Comparison of ENCODE assay signal across 25 cellular contexts in genomic region chr10:25049966-25050365, GRCh38. TPM values are rescaled to one million over a fixed set of nuclear protein-coding genes. Genes with fewer than 3 reads are reported as not detected.
"Had no signal": no experiment of that assay in that cellular context is flagged by ENCODE, and none has a peak within 500 bp of the region (broad histone marks: within the 10 kb centered on the region; RNA-seq: fewer than 3 reads in every experiment).

No MANE protein-coding gene starts in this region.

- H3K36me3 ChIP-seq: gastroesophageal sphincter, left lung, lower lobe of right lung, right lobe of liver, spleen, tibial artery, upper lobe of right lung had no signal

- DNase-seq: central memory CD4-positive, alpha-beta T cell; cortex of kidney; dorsolateral prefrontal cortex; effector memory CD4-positive, alpha-beta T cell; glutamatergic neuron; immature natural killer cell; left lung; lower lobe of right lung; mesendoderm; naive thymus-derived CD4-positive, alpha-beta T cell; nephron progenitor cell; psoas muscle; retina; right lobe of liver; spleen; stimulated activated CD4-positive, alpha-beta T cell treated with anti-CD3 and anti-CD28 coated beads, Interleukin-15, amount 100 ng/mL, for 24 hours; stimulated activated CD4-positive, alpha-beta T cell treated with anti-CD3 and anti-CD28 coated beads, Interleukin-1b, Interleukin-23, amount 100 ng/mL, for 48 hours; stimulated activated CD4-positive, alpha-beta T cell treated with anti-CD3 and anti-CD28 coated beads, Interleukin-4, amount 100 ng/mL, for 24 hours; tibial artery; upper lobe of right lung had no signal

- H3K27ac ChIP-seq: dorsolateral prefrontal cortex, gastroesophageal sphincter, left lung, lower lobe of right lung, parathyroid adenoma, psoas muscle, right lobe of liver, spleen, tibial artery, upper lobe of right lung had no signal

- H3K4me3 ChIP-seq: dorsolateral prefrontal cortex, gastroesophageal sphincter, left lung, lower lobe of right lung, psoas muscle, right lobe of liver, spleen, tibial artery, upper lobe of right lung had no signal

- H2AFZ ChIP-seq: parathyroid adenoma had no signal

- H3K9ac ChIP-seq: parathyroid adenoma had no signal

- H3K27me3 ChIP-seq: dorsolateral prefrontal cortex, gastroesophageal sphincter, left lung, right lobe of liver, spleen, tibial artery, upper lobe of right lung had no signal

- H3K79me2 ChIP-seq: parathyroid adenoma had no signal

- H3K4me1 ChIP-seq: gastroesophageal sphincter, lower lobe of right lung, parathyroid adenoma, psoas muscle, spleen, upper lobe of right lung had no signal

- H3K9me3 ChIP-seq: gastroesophageal sphincter, left lung, lower lobe of right lung, psoas muscle, right lobe of liver, spleen, tibial artery, upper lobe of right lung had no signal

- ATAC-seq: esophagus mucosa; gastroesophageal sphincter; left lung; lower lobe of right lung; naive thymus-derived CD4-positive, alpha-beta T cell; psoas muscle; right lobe of liver; stimulated activated memory B cell treated with anti-CD40 and anti-IgM and Interleukin-4, amounts not matched to agents 10 μg/mL and 1 μg/mL and 100 μg/mL, for 72 hours; upper lobe of right lung had no signal

RNA-seq across cellular contexts. Expression of gene ENKUR, which starts 34.0 kb away (rescaled TPM):
- total RNA-seq: esophagus mucosa, omental fat pad, psoas muscle had no signal
- polyA plus RNA-seq: naive thymus-derived CD4-positive, alpha-beta T cell had no signal
